ENCODE assay signal across 8 cellular contexts in the genomic region with DNA sequence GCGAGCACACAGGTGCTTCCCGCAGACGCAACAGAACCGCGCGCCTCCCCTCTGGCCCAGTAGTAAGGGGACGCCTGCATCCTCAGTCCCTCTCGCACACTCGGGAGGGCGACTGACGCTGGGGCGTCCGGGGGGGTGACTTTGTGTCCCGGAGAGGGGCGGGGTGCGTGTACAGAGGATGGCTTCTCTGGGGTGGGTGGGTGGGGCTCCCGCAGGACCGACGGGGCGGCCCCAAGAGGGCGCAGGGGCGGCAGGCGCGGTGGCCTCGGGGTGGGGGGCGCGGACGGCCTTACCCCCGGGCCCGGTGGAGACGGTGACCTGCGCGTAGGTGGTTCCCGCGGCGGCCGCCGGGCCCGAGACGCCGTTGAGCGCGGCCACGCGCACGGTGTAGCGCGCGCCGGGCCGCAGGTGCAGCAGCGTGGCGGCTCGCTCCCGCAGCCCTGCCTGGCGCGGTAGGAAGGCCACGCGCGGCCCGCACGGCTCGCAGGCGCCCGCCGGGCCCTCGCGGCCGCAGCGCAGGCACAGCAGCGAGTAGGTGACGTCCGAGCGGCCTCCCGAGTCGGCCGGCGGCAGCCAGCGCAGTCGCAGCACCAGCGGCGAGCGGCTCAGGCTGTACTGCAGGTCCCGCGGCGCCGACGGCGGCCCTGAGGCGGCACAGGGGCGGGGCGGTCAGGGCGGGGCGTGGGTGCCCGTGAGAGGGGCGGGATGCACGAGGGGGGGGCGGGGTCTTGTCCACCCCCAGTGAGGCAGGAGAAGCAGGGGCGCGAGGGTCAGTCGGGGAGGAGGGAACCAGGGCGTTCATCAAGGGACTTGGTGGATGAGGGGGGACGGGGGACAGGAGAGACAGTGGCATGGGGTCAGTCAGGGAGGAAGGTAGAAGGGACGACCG. TPM values are rescaled to one million over a fixed set of nuclear protein-coding genes. Genes with fewer than 3 reads are reported as not detected.
DNase-seq lines count a peak whose midpoint lies in the region; ATAC-seq and TF ChIP-seq lines count a peak whose summit lies in the region.

No MANE protein-coding gene starts in this region.

- no peaks in the 10 kb centered on the region for H3K9me3 ChIP-seq in right cardiac atrium (ENCODE audit: control insufficient read depth, low read length)

- peaks cover 35% of the 10 kb centered on the region for H3K27me3 Mint-ChIP-seq in activated naive CD4-positive, alpha-beta T cell treated with anti-CD3 and anti-CD28 coated beads for 36 hours (ENCODE audit: low read depth)

- intact Hi-C loops in activated naive CD4-positive, alpha-beta T cell treated with anti-CD3 and anti-CD28 coated beads for 36 hours (cut with micrococcal nuclease) = no loop called here
- intact Hi-C loops in right cardiac atrium (cut with DNase I) = no loop called here

- peak overlapping the region; percentile 66 for H3K4me3 Mint-ChIP-seq in activated naive CD4-positive, alpha-beta T cell treated with anti-CD3 and anti-CD28 coated beads for 36 hours

- H3K36me3 Mint-ChIP-seq in activated naive CD4-positive, alpha-beta T cell treated with anti-CD3 and anti-CD28 coated beads for 36 hours (ENCODE audit: low read depth) = no peaks in the 10 kb centered on the region

- no peaks in the 10 kb centered on the region for H3K4me1 ChIP-seq in right cardiac atrium (ENCODE audit: control insufficient read depth, insufficient read depth, low read length)

- DNase-seq in DMS153 treated with DMSO at 0.1 percent for 48 hours (lab: John Stamatoyannopoulos, UW; ENCODE audit: unreplicated experiment) = peak; percentile 24
- no peak for DNase-seq in DMS153 (lab: John Stamatoyannopoulos, UW)
- no peak for DNase-seq in LNCaP clone FGC (ENCODE audit: low read depth)
- DNase-seq in activated naive CD4-positive, alpha-beta T cell treated with anti-CD3 and anti-CD28 coated beads for 36 hours = peak; percentile 15
- peak in 1 of 3 donors; percentile 56 for DNase-seq in right cardiac atrium
- peak; percentile 23 to 32 for DNase-seq in stimulated activated CD4-positive, alpha-beta T cell treated with anti-CD3 and anti-CD28 coated beads, Interleukin-2, amount 100 ng/mL, for 48 hours
- no peak for DNase-seq in activated gamma-delta T cell (lab: John Stamatoyannopoulos, UW)
- DNase-seq in dedifferentiated amniotic fluid mesenchymal stem cell (ENCODE audit: extremely low spot score) = no peak

- 3% methylated on average over 105 of the region's 105 CpGs for WGBS in right cardiac atrium

- peak overlapping the region; percentile 49 for H3K4me3 ChIP-seq in LNCaP clone FGC (ENCODE audit: low read depth, low read length)
- peak overlapping the region; percentile 37 for H3K4me3 ChIP-seq in right cardiac atrium (ENCODE audit: low read length)

- H3K9me3 Mint-ChIP-seq in activated naive CD4-positive, alpha-beta T cell treated with anti-CD3 and anti-CD28 coated beads for 36 hours = no peaks in the 10 kb centered on the region

- no peak for ATAC-seq in right cardiac atrium

- H3K27ac Mint-ChIP-seq in activated naive CD4-positive, alpha-beta T cell treated with anti-CD3 and anti-CD28 coated beads for 36 hours = no peak overlapping the region

- H3K4me1 Mint-ChIP-seq in activated naive CD4-positive, alpha-beta T cell treated with anti-CD3 and anti-CD28 coated beads for 36 hours (ENCODE audit: low read depth) = peaks cover 19% of the 10 kb centered on the region

- no peak for TF ChIP-seq CTCF in LNCaP clone FGC (IDR thresholded peaks at IDR 0.05; ENCODE audit: control insufficient read depth, extremely low read depth, insufficient read depth)

- no peak overlapping the region for H3K27ac ChIP-seq in right cardiac atrium (ENCODE audit: low read length)

- CTCF ChIA-PET in activated naive CD4-positive, alpha-beta T cell treated with anti-CD3 and anti-CD28 coated beads for 36 hours (lab: Charles Lee) = no interaction called here

- peaks cover 2% of the 10 kb centered on the region for H3K27me3 ChIP-seq in right cardiac atrium (ENCODE audit: control insufficient read depth, insufficient read depth)

RNA-seq across cellular contexts. Expression of a gene that starts 12.1 kb away (rescaled TPM):
- under 1 TPM in 1 of 2 experiments, not detected in 1; 0.33 TPM for total RNA-seq in activated naive CD4-positive, alpha-beta T cell treated with anti-CD3 and anti-CD28 coated beads for 36 hours
- 1 to 10 TPM in 1 of 4 donors, under 1 TPM in 3; 0.11 to 1.1 (median 0.36) TPM for total RNA-seq in right cardiac atrium
- 0.36 TPM for polyA plus RNA-seq in right cardiac atrium

RNA-seq across cellular contexts. Expression of a gene that starts 40.8 kb away (rescaled TPM):
- under 1 TPM; 0.69 to 0.74 TPM for total RNA-seq in activated naive CD4-positive, alpha-beta T cell treated with anti-CD3 and anti-CD28 coated beads for 36 hours
- total RNA-seq in right cardiac atrium = 1 to 10 TPM in 3 of 4 donors, under 1 TPM in 1; 0.69 to 1.5 (median 1.2) TPM
- polyA plus RNA-seq in right cardiac atrium = 0.93 TPM

RNA-seq across cellular contexts. Expression of a gene that starts 54.8 kb away (rescaled TPM):
- total RNA-seq in activated naive CD4-positive, alpha-beta T cell treated with anti-CD3 and anti-CD28 coated beads for 36 hours = 10 to 100 TPM; 12.8 to 14.2 TPM
- 10 to 100 TPM; 45.5 to 61.2 (median 55.5) TPM for total RNA-seq in right cardiac atrium
- 84.0 TPM for polyA plus RNA-seq in right cardiac atrium

RNA-seq across cellular contexts. Expression of a gene that starts 55.2 kb away (rescaled TPM):
- 10 to 100 TPM; 31.6 to 31.7 TPM for total RNA-seq in activated naive CD4-positive, alpha-beta T cell treated with anti-CD3 and anti-CD28 coated beads for 36 hours
- total RNA-seq in right cardiac atrium = 1 to 10 TPM; 4.0 to 8.4 (median 5.8) TPM
- 5.7 TPM for polyA plus RNA-seq in right cardiac atrium

Comparison
In these comparisons a context has a peak if more than half of its experiments do, and no peak if none do; other contexts are left out.
1. DNase-seq: peak in DMS153 treated with DMSO at 0.1 percent for 48 hours (single experiment), activated naive CD4-positive, alpha-beta T cell treated with anti-CD3 and anti-CD28 coated beads for 36 hours (single experiment) and stimulated activated CD4-positive, alpha-beta T cell treated with anti-CD3 and anti-CD28 coated beads, Interleukin-2, amount 100 ng/mL, for 48 hours (2 of 2); none in DMS153 (single experiment), LNCaP clone FGC (single experiment), activated gamma-delta T cell (single experiment) and dedifferentiated amniotic fluid mesenchymal stem cell (single experiment).